ENCODE assay signal across 29 cellular contexts in the genomic region with DNA sequence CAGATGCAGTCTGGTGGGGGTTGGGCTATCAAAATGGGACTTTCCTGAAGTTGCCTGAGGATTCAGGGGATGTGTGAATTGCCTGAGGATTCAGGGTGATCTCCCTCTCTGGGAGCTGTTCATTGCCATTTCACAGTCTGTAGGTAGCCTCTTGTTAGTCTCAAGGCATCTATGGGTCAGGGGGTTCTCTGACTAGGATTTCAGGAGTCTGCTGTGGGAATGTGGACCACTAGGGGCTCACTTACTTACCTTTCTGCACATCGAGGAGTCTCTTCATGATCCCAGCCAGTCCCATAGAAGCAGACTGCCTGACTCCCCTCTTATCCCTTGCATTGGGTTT.
"Had no signal": no experiment of that assay in that cellular context is flagged by ENCODE, and none has a peak within 500 bp of the region (broad histone marks: within the 10 kb centered on the region; RNA-seq: fewer than 3 reads in every experiment).

No MANE protein-coding gene starts in this region.

- H3K27me3 Mint-ChIP-seq: stimulated activated memory B cell treated with anti-CD40 and anti-IgM and Interleukin-4, amounts not matched to agents 10 μg/mL and 1 μg/mL and 100 μg/mL, for 72 hours had no signal

- H3K4me1 ChIP-seq: esophagus squamous epithelium, heart right ventricle, parathyroid adenoma, prostate gland, right atrium auricular region, sigmoid colon, tibial nerve, upper lobe of right lung, uterus had no signal

- DNase-seq: dermis blood vessel endothelial cell; effector memory CD4-positive, alpha-beta T cell; erythroblast; esophagus squamous epithelium; foreskin melanocyte; glutamatergic neuron; heart right ventricle; hippocampal formation; kidney; mesenchymal stem cell; mucosa of descending colon; naive B cell; sigmoid colon; stimulated activated CD4-positive, alpha-beta T cell treated with anti-CD3 and anti-CD28 coated beads, Interleukin-4, amount 100 ng/mL, for 4 hours; stimulated activated naive CD8-positive, alpha-beta T cell treated with anti-CD3 and anti-CD28 coated beads, Interleukin-15, Interleukin-2, amounts not matched to agents 100 U/mL and 50 U/mL, for 24 hours; upper lobe of right lung; uterus had no signal

- ATAC-seq: left lobe of liver; mucosa of descending colon; natural killer cell treated with Interleukin-12 subunit alpha and Interleukin-12 subunit beta and Interleukin-15 and Interleukin-18, amount 100 ng/mL, for 72 hours; stimulated activated memory B cell treated with anti-CD40 and anti-IgM and Interleukin-4, amounts not matched to agents 10 μg/mL and 1 μg/mL and 100 μg/mL, for 72 hours; stimulated activated naive CD8-positive, alpha-beta T cell treated with anti-CD3 and anti-CD28 coated beads, Interleukin-15, Interleukin-2, amounts not matched to agents 100 U/mL and 50 U/mL, for 24 hours; upper lobe of right lung had no signal

- H3K27me3 ChIP-seq: esophagus squamous epithelium, heart right ventricle, neutrophil, right atrium auricular region, sigmoid colon, tibial nerve, upper lobe of right lung, uterus had no signal

- H3K4me1 Mint-ChIP-seq: mesothelial cell of epicardium; naive B cell; neural crest cell; stimulated activated memory B cell treated with anti-CD40 and anti-IgM and Interleukin-4, amounts not matched to agents 10 μg/mL and 1 μg/mL and 100 μg/mL, for 72 hours had no signal

- H3K79me2 ChIP-seq: parathyroid adenoma had no signal

- H3K4me3 Mint-ChIP-seq: mesothelial cell of epicardium; naive B cell; natural killer cell treated with Interleukin-12 subunit alpha and Interleukin-12 subunit beta and Interleukin-15 and Interleukin-18, amount 100 ng/mL, for 72 hours; neural crest cell; stimulated activated memory B cell treated with anti-CD40 and anti-IgM and Interleukin-4, amounts not matched to agents 10 μg/mL and 1 μg/mL and 100 μg/mL, for 72 hours had no signal

- H3K27ac ChIP-seq: coronary artery, esophagus squamous epithelium, heart right ventricle, neutrophil, parathyroid adenoma, prostate gland, right atrium auricular region, sigmoid colon, thoracic aorta, tibial nerve, upper lobe of right lung, uterus had no signal

- H3K9ac ChIP-seq: parathyroid adenoma had no signal

- H2AFZ ChIP-seq: parathyroid adenoma had no signal

- H3K4me3 ChIP-seq: coronary artery, esophagus squamous epithelium, heart right ventricle, mucosa of descending colon, prostate gland, right atrium auricular region, sigmoid colon, thoracic aorta, tibial nerve, upper lobe of right lung, uterus had no signal

- H3K27ac Mint-ChIP-seq: mesothelial cell of epicardium; naive B cell; natural killer cell treated with Interleukin-12 subunit alpha and Interleukin-12 subunit beta and Interleukin-15 and Interleukin-18, amount 100 ng/mL, for 72 hours; stimulated activated memory B cell treated with anti-CD40 and anti-IgM and Interleukin-4, amounts not matched to agents 10 μg/mL and 1 μg/mL and 100 μg/mL, for 72 hours had no signal

- H3K9me3 ChIP-seq: prostate gland had no signal

- H3K36me3 ChIP-seq: esophagus squamous epithelium, neutrophil, prostate gland, right atrium auricular region, sigmoid colon, thoracic aorta, tibial nerve, upper lobe of right lung, uterus had no signal
